In genomic region chr13:61135583-61135982, GRCh38 we compare ENCODE assay signal across 1 cellular context.
TF ChIP-seq lines count a peak whose summit lies in the region.

No MANE protein-coding gene starts in this region.

TF ChIP-seq in GM12878, 131 proteins besides CTCF, POLR2A, EP300 and RAD21 (continued from another document):
- no peak for TF ChIP-seq CUX1 (IDR thresholded peaks at IDR 0.05; ENCODE audit: insufficient replicate concordance, low read depth, low read length)
- no peak for TF ChIP-seq KDM1A (IDR thresholded peaks at IDR 0.05; ENCODE audit: borderline replicate concordance)
- TF ChIP-seq TCF7 (IDR thresholded peaks at IDR 0.05; ENCODE audit: borderline replicate concordance), result no peak
- TF ChIP-seq SMAD5 (IDR thresholded peaks at IDR 0.05; ENCODE audit: low read depth), result no peak
- TF ChIP-seq E2F4 (IDR thresholded peaks at IDR 0.05; ENCODE audit: low read depth, low read length), result no peak
- TF ChIP-seq FOS (IDR thresholded peaks at IDR 0.05; ENCODE audit: borderline replicate concordance, extremely low read depth, insufficient read length), result no peak
- no peak for TF ChIP-seq CBX3 (IDR thresholded peaks at IDR 0.05; ENCODE audit: borderline replicate concordance, low read depth)
